In the genomic region with DNA sequence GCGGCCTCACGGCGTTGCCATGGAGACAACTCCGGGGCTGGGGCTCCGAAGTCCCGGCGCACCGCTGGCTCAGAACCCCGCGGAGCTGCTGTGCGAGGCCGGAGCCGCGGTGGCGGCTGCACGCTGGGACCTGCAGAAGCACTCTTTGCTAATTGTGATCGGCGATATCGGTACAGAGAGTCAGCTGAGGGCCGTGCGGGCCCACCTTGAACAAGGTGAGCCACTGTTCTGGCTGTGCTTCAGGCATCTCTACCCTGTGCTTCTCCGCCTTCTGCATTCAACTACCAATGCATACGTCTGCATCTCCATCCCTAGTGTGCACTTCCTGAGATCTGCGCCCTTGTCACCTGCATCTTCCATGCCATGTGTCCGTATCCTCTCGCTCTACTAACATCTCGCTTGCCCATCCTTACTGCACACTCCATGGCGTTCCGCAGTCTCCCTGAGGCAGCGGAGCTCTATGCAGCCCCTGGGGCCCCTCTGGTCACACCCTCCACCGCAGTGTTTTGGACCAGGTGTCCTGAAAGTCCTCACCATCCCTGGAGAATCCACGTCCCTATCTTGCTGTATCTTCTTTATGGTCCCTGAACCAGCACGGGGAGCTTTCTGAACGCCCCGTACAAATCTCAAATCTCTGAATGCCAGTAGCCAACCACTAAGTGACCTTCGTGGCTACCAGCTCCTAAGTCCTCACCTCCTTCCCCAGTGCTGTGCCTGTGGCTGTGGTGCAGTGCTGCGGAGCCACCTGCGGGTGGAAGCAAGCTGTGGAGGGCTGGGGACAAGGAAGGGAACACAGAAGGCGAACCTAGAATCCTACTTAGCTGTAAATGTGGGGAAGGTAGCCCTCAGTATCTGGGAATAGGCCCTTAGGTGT, we compare ENCODE assay signal across 8 cellular contexts. TPM values are rescaled to one million over a fixed set of nuclear protein-coding genes. Genes with fewer than 3 reads are reported as not detected.
DNase-seq lines count a peak whose midpoint lies in the region; ATAC-seq and TF ChIP-seq lines count a peak whose summit lies in the region.

No MANE protein-coding gene starts in this region.

- peak overlapping the region; percentile 63 for H3K4me3 ChIP-seq in neural progenitor cell

- peak; percentile 36 to 50 for DNase-seq in NCI-H2081 (lab: John Stamatoyannopoulos, UW)
- DNase-seq in NCI-H2081 treated with DMSO at 0.1 percent for 48 hours (lab: John Stamatoyannopoulos, UW), result no peak
- DNase-seq in HuH-7.5 (ENCODE audit: low spot score), result peak; percentile 29
- peak; percentile 46 for DNase-seq in endothelial cell (ENCODE audit: low spot score)
- peak; percentile 61 for DNase-seq in neural progenitor cell (ENCODE audit: low spot score)
- no peak for DNase-seq in dedifferentiated amniotic fluid mesenchymal stem cell (ENCODE audit: extremely low spot score)

- H2AFZ ChIP-seq in neural progenitor cell (replicated peaks), result peak overlapping the region; percentile 75

- peak overlapping the region; percentile 90 for H3K4me3 Mint-ChIP-seq in T-helper 1 cell treated with Interleukin-12 subunit alpha and Interleukin-12 subunit beta and Interleukin-4 antibody, amounts not matched to agents 30 μg/mL and 1 μg/mL, for 36 hours
- peak overlapping the region; percentile 93 for H3K4me3 Mint-ChIP-seq in endothelial cell (ENCODE audit: unreplicated experiment)
- peak overlapping the region; percentile 90 for H3K4me3 Mint-ChIP-seq in neural progenitor cell

- H3K4me1 ChIP-seq in neural progenitor cell, result peaks cover 31% of the 10 kb centered on the region

- H3K4me1 Mint-ChIP-seq in T-helper 1 cell treated with Interleukin-12 subunit alpha and Interleukin-12 subunit beta and Interleukin-4 antibody, amounts not matched to agents 30 μg/mL and 1 μg/mL, for 36 hours (ENCODE audit: low read depth), result peaks cover 62% of the 10 kb centered on the region
- H3K4me1 Mint-ChIP-seq in endothelial cell (ENCODE audit: unreplicated experiment) (peaks cover 12% of the 10 kb centered on the region), neural progenitor cell (peaks cover 67% of the 10 kb centered on the region)

- H3K36me3 ChIP-seq in neural progenitor cell, result no peaks in the 10 kb centered on the region

- no peaks in the 10 kb centered on the region for H4K20me1 ChIP-seq in neural progenitor cell (ENCODE audit: low read depth)

- peaks cover 12% of the 10 kb centered on the region for H3K36me3 Mint-ChIP-seq in T-helper 1 cell treated with Interleukin-12 subunit alpha and Interleukin-12 subunit beta and Interleukin-4 antibody, amounts not matched to agents 30 μg/mL and 1 μg/mL, for 36 hours (ENCODE audit: low read depth)
- H3K36me3 Mint-ChIP-seq in endothelial cell (ENCODE audit: low read depth, unreplicated experiment) (peaks cover 9% of the 10 kb centered on the region), neural progenitor cell (peaks cover 10% of the 10 kb centered on the region)

- peak overlapping the region; percentile 76 for H3K27ac Mint-ChIP-seq in T-helper 1 cell treated with Interleukin-12 subunit alpha and Interleukin-12 subunit beta and Interleukin-4 antibody, amounts not matched to agents 30 μg/mL and 1 μg/mL, for 36 hours
- peak overlapping the region; percentile 88 for H3K27ac Mint-ChIP-seq in endothelial cell (ENCODE audit: unreplicated experiment)
- peak overlapping the region; percentile 88 for H3K27ac Mint-ChIP-seq in neural progenitor cell

- no peaks in the 10 kb centered on the region for H3K9me3 Mint-ChIP-seq in T-helper 1 cell treated with Interleukin-12 subunit alpha and Interleukin-12 subunit beta and Interleukin-4 antibody, amounts not matched to agents 30 μg/mL and 1 μg/mL, for 36 hours
- H3K9me3 Mint-ChIP-seq in endothelial cell (ENCODE audit: unreplicated experiment) (no peaks in the 10 kb centered on the region), neural progenitor cell (no peaks in the 10 kb centered on the region)

- H3F3A ChIP-seq in neural progenitor cell (ENCODE audit: low read depth), result peaks cover 27% of the 10 kb centered on the region

- no peak overlapping the region for H3K9ac ChIP-seq in neural progenitor cell

- peak overlapping the region; percentile 84 for H3K4me2 ChIP-seq in neural progenitor cell

- no peaks in the 10 kb centered on the region for H3K79me2 ChIP-seq in neural progenitor cell (ENCODE audit: low read depth)

- no peak overlapping the region for H3K27ac ChIP-seq in neural progenitor cell

- no peak for TF ChIP-seq CTCF in endothelial cell (IDR thresholded peaks at IDR 0.05; ENCODE audit: unreplicated experiment)
- TF ChIP-seq CTCF in neural progenitor cell (IDR thresholded peaks at IDR 0.05), result peak; percentile 38

- H3K9me3 ChIP-seq in neural progenitor cell (ENCODE audit: low read depth), result no peaks in the 10 kb centered on the region

- H3K27me3 ChIP-seq in neural progenitor cell, result peaks cover 14% of the 10 kb centered on the region

- ATAC-seq in GM18907 (IDR thresholded peaks at IDR 0.05; ENCODE audit: unreplicated experiment), result no peak

- H3K27me3 Mint-ChIP-seq in T-helper 1 cell treated with Interleukin-12 subunit alpha and Interleukin-12 subunit beta and Interleukin-4 antibody, amounts not matched to agents 30 μg/mL and 1 μg/mL, for 36 hours (ENCODE audit: low read depth), result peaks cover 2% of the 10 kb centered on the region
- peaks cover 20% of the 10 kb centered on the region for H3K27me3 Mint-ChIP-seq in endothelial cell (ENCODE audit: unreplicated experiment)
- H3K27me3 Mint-ChIP-seq in neural progenitor cell (ENCODE audit: insufficient read depth, low read depth), result peaks cover 4% of the 10 kb centered on the region

RNA-seq across cellular contexts. Expression of gene MAP1A, which starts 6.2 kb away (rescaled TPM):
- total RNA-seq in endothelial cell (ENCODE audit: unreplicated experiment) (1.8 TPM), neural progenitor cell (ENCODE audit: low replicate concordance) (4.0 and 8.2 TPM in 2 replicates)

RNA-seq across cellular contexts. Expression of gene TP53BP1, which starts 18.3 kb away (rescaled TPM):
- 97.5 TPM for total RNA-seq in endothelial cell (ENCODE audit: unreplicated experiment)
- total RNA-seq in neural progenitor cell (ENCODE audit: low replicate concordance), result 66.5 and 73.5 TPM in 2 replicates

Comparison
In these comparisons a context has a peak if more than half of its experiments do, and no peak if none do; other contexts are left out.
1. DNase-seq: peak in NCI-H2081 (2 of 2), HuH-7.5 (single experiment), endothelial cell (single experiment) and neural progenitor cell (single experiment); none in NCI-H2081 treated with DMSO at 0.1 percent for 48 hours (single experiment) and dedifferentiated amniotic fluid mesenchymal stem cell (single experiment).
2. Peak in every context shown above with its lines, with median percentiles within 50 percentile points of each other: H3K27ac Mint-ChIP-seq and H3K4me3 Mint-ChIP-seq.